Comparison of ENCODE assay signal across 10 cellular contexts in genomic region chr17:561118-561517, GRCh38.
DNase-seq lines count a peak whose midpoint lies in the region; ATAC-seq and TF ChIP-seq lines count a peak whose summit lies in the region.
"Had no signal": no experiment of that assay in that cellular context is flagged by ENCODE, and none has a peak within 500 bp of the region (broad histone marks: within the 10 kb centered on the region; RNA-seq: fewer than 3 reads in every experiment).

No MANE protein-coding gene starts in this region.

- H3K36me3 ChIP-seq in right atrium auricular region = peaks cover 24% of the 10 kb centered on the region

- no peak for TF ChIP-seq CTCF in activated CD8-positive, alpha-beta T cell treated with anti-CD3 and anti-CD28 coated beads for 36 hours (IDR thresholded peaks at IDR 0.05)
- TF ChIP-seq CTCF in right atrium auricular region (IDR thresholded peaks at IDR 0.05) (no peak), type B pancreatic cell (conservative IDR thresholded peaks at IDR 0.05) (no peak)

- H3K9me3 ChIP-seq in right atrium auricular region = no peaks in the 10 kb centered on the region
- H3K9me3 ChIP-seq: BLaER1, prostate gland had no signal

- peaks cover 0 to 35% of the 10 kb centered on the region in 2 donors for H3K4me1 ChIP-seq in right atrium auricular region
- H3K4me1 ChIP-seq: prostate gland had no signal

- H3K27me3 ChIP-seq in right atrium auricular region = no peaks in the 10 kb centered on the region
- H3K27me3 ChIP-seq: BLaER1 had no signal

- CTCF ChIA-PET in activated CD8-positive, alpha-beta T cell treated with anti-CD3 and anti-CD28 coated beads for 36 hours (lab: Charles Lee) = interaction anchor here (2.5 kb wide), 1 partner anchor 149 kb away, joined by 10 read pairs; no protein-coding TSS in a partner anchor

- no peaks in the 10 kb centered on the region for H3K27me3 Mint-ChIP-seq in activated CD8-positive, alpha-beta T cell treated with anti-CD3 and anti-CD28 coated beads for 36 hours
- no peaks in the 10 kb centered on the region for H3K27me3 Mint-ChIP-seq in type B pancreatic cell

- no peak overlapping the region for H3K4me3 ChIP-seq in right atrium auricular region
- H3K4me3 ChIP-seq: BLaER1, prostate gland had no signal

- H3K9me3 Mint-ChIP-seq in activated naive CD4-positive, alpha-beta T cell treated with anti-CD3 and anti-CD28 coated beads, Interleukin-2, amount 50 U/mL, for 72 hours = no peaks in the 10 kb centered on the region
- no peaks in the 10 kb centered on the region for H3K9me3 Mint-ChIP-seq in activated CD8-positive, alpha-beta T cell treated with anti-CD3 and anti-CD28 coated beads for 36 hours
- no peaks in the 10 kb centered on the region for H3K9me3 Mint-ChIP-seq in type B pancreatic cell

- peaks cover 12% of the 10 kb centered on the region for H3K4me1 Mint-ChIP-seq in activated CD8-positive, alpha-beta T cell treated with anti-CD3 and anti-CD28 coated beads for 36 hours (ENCODE audit: low read depth)
- H3K4me1 Mint-ChIP-seq in type B pancreatic cell (ENCODE audit: unreplicated experiment) = peaks cover 5% of the 10 kb centered on the region

- peak overlapping the region; percentile 84 to 86 for H3K27ac ChIP-seq in right atrium auricular region
- H3K27ac ChIP-seq: BLaER1, prostate gland had no signal

- H3K36me3 Mint-ChIP-seq in activated naive CD4-positive, alpha-beta T cell treated with anti-CD3 and anti-CD28 coated beads, Interleukin-2, amount 50 U/mL, for 72 hours = peaks cover 0 to 18% of the 10 kb centered on the region in 2 donors
- H3K36me3 Mint-ChIP-seq in activated CD8-positive, alpha-beta T cell treated with anti-CD3 and anti-CD28 coated beads for 36 hours (ENCODE audit: low read depth) = peaks cover 17% of the 10 kb centered on the region
- peaks cover 24% of the 10 kb centered on the region for H3K36me3 Mint-ChIP-seq in type B pancreatic cell

- no peak overlapping the region for H3K4me3 Mint-ChIP-seq in activated CD8-positive, alpha-beta T cell treated with anti-CD3 and anti-CD28 coated beads for 36 hours
- no peak overlapping the region for H3K4me3 Mint-ChIP-seq in type B pancreatic cell

- intact Hi-C loops in activated CD8-positive, alpha-beta T cell treated with anti-CD3 and anti-CD28 coated beads for 36 hours (cut with micrococcal nuclease) = no loop called here

- peak; percentile 33 to 65 for DNase-seq in activated naive CD4-positive, alpha-beta T cell treated with anti-CD3 and anti-CD28 coated beads, Interleukin-2, amount 50 U/mL, for 72 hours (ENCODE audit: low spot score in 2 of 2)
- DNase-seq in activated naive CD4-positive, alpha-beta T cell treated with Interleukin-2 at 50 U/mL for 16 hours = no peak
- DNase-seq in activated CD8-positive, alpha-beta T cell treated with anti-CD3 and anti-CD28 coated beads for 36 hours = peak; percentile 51
- DNase-seq in right atrium auricular region (ENCODE audit: low spot score) = no peak
- no peak for DNase-seq in stimulated activated naive CD8-positive, alpha-beta T cell treated with anti-CD3 and anti-CD28 coated beads, Interleukin-15, Interleukin-2, amounts not matched to agents 100 U/mL and 50 U/mL, for 24 hours
- no peak for DNase-seq in type B pancreatic cell (ENCODE audit: extremely low spot score, unreplicated experiment)
- DNase-seq in NCI-H748 (lab: John Stamatoyannopoulos, UW; ENCODE audit: unreplicated experiment) = no peak
- DNase-seq in stimulated activated naive CD4-positive, alpha-beta T cell (lab: John Stamatoyannopoulos, UW) = no peak

- POLR2A ChIA-PET in activated CD8-positive, alpha-beta T cell treated with anti-CD3 and anti-CD28 coated beads for 36 hours (lab: Charles Lee) = no interaction called here

- H3K27ac Mint-ChIP-seq in activated naive CD4-positive, alpha-beta T cell treated with anti-CD3 and anti-CD28 coated beads, Interleukin-2, amount 50 U/mL, for 72 hours = peak overlapping the region in 1 of 2 donors; percentile 23
- H3K27ac Mint-ChIP-seq in activated CD8-positive, alpha-beta T cell treated with anti-CD3 and anti-CD28 coated beads for 36 hours = peak overlapping the region; percentile 56
- H3K27ac Mint-ChIP-seq in type B pancreatic cell = no peak overlapping the region

- ATAC-seq in activated naive CD4-positive, alpha-beta T cell treated with anti-CD3 and anti-CD28 coated beads, Interleukin-2, amount 50 U/mL, for 72 hours = peak; percentile 96 to 98
- peak; percentile 87 for ATAC-seq in activated CD8-positive, alpha-beta T cell treated with anti-CD3 and anti-CD28 coated beads for 36 hours
- peak; percentile 62 for ATAC-seq in stimulated activated naive CD8-positive, alpha-beta T cell treated with anti-CD3 and anti-CD28 coated beads, Interleukin-15, Interleukin-2, amounts not matched to agents 100 U/mL and 50 U/mL, for 24 hours

Comparison
In these comparisons a context has a peak if more than half of its experiments do, and no peak if none do; other contexts are left out.
1. DNase-seq: peak in activated naive CD4-positive, alpha-beta T cell treated with anti-CD3 and anti-CD28 coated beads, Interleukin-2, amount 50 U/mL, for 72 hours (2 of 2) and activated CD8-positive, alpha-beta T cell treated with anti-CD3 and anti-CD28 coated beads for 36 hours (single experiment); none in activated naive CD4-positive, alpha-beta T cell treated with Interleukin-2 at 50 U/mL for 16 hours (single experiment), right atrium auricular region (single experiment), stimulated activated naive CD8-positive, alpha-beta T cell treated with anti-CD3 and anti-CD28 coated beads, Interleukin-15, Interleukin-2, amounts not matched to agents 100 U/mL and 50 U/mL, for 24 hours (single experiment), type B pancreatic cell (single experiment), NCI-H748 (single experiment) and stimulated activated naive CD4-positive, alpha-beta T cell (0 of 6).
2. Peak in every context shown above with its lines, with median percentiles within 50 percentile points of each other: ATAC-seq.